In genomic region chr12:29273178-29273843, GRCh38 we compare ENCODE assay signal across 17 cellular contexts.
DNase-seq lines count a peak whose midpoint lies in the region; ATAC-seq and TF ChIP-seq lines count a peak whose summit lies in the region.
"Had no signal": no experiment of that assay in that cellular context is flagged by ENCODE, and none has a peak within 500 bp of the region (broad histone marks: within the 10 kb centered on the region; RNA-seq: fewer than 3 reads in every experiment).

No MANE protein-coding gene starts in this region.

- H4K20me1 ChIP-seq in neural progenitor cell (ENCODE audit: low read depth), result no peaks in the 10 kb centered on the region
- H4K20me1 ChIP-seq: BLaER1 treated with 17β-estradiol and CSF1 and Interleukin-3, amounts not matched to agents 10 nM and 100 nM had no signal

- H3K27ac ChIP-seq in endodermal cell (ENCODE audit: low read depth, low read length), result no peak overlapping the region
- no peak overlapping the region for H3K27ac ChIP-seq in neural progenitor cell
- no peak overlapping the region for H3K27ac ChIP-seq in left lung
- H3K27ac ChIP-seq: BLaER1 treated with 17β-estradiol and CSF1 and Interleukin-3, amounts not matched to agents 10 nM and 100 nM; GM23248 had no signal

- H3K4me1 ChIP-seq in endodermal cell (ENCODE audit: control insufficient read depth, insufficient read depth, low read length) (peaks cover 13% of the 10 kb centered on the region), neural progenitor cell (peaks cover 8% of the 10 kb centered on the region), left lung (no peaks in the 10 kb centered on the region)
- H3K4me1 ChIP-seq: BLaER1 treated with 17β-estradiol and CSF1 and Interleukin-3, amounts not matched to agents 10 nM and 100 nM; HAP-1 had no signal

- intact Hi-C loops in left lung (cut with DNase I), result no loop called here

- H3K9me3 ChIP-seq in endodermal cell (ENCODE audit: control insufficient read depth, low read length) (no peaks in the 10 kb centered on the region), neural progenitor cell (ENCODE audit: low read depth) (no peaks in the 10 kb centered on the region), left lung (no peaks in the 10 kb centered on the region)
- H3K9me3 ChIP-seq: HAP-1 had no signal

- H3K27ac Mint-ChIP-seq in endodermal cell (no peak overlapping the region), neural progenitor cell (no peak overlapping the region)
- H3K27ac Mint-ChIP-seq: CD4-positive, CD25-positive, alpha-beta regulatory T cell had no signal

- H3K9me3 Mint-ChIP-seq in endodermal cell (peaks cover 20% of the 10 kb centered on the region), neural progenitor cell (no peaks in the 10 kb centered on the region)

- H3K4me2 ChIP-seq in neural progenitor cell, result no peak overlapping the region
- H3K4me2 ChIP-seq: BLaER1 treated with 17β-estradiol and CSF1 and Interleukin-3, amounts not matched to agents 10 nM and 100 nM had no signal

- peak; percentile 17 for TF ChIP-seq CTCF in endodermal cell (conservative IDR thresholded peaks at IDR 0.05)
- TF ChIP-seq CTCF in neural progenitor cell (IDR thresholded peaks at IDR 0.05), result no peak
- TF ChIP-seq CTCF in left lung (IDR thresholded peaks at IDR 0.05), result no peak

- H3K4me1 Mint-ChIP-seq in endodermal cell (peaks cover 33% of the 10 kb centered on the region), neural progenitor cell (peaks cover 14% of the 10 kb centered on the region)
- H3K4me1 Mint-ChIP-seq: CD4-positive, CD25-positive, alpha-beta regulatory T cell had no signal

- no peaks in the 10 kb centered on the region for H3K27me3 Mint-ChIP-seq in endodermal cell (ENCODE audit: insufficient read depth)
- H3K27me3 Mint-ChIP-seq in neural progenitor cell (ENCODE audit: insufficient read depth, low read depth), result no peaks in the 10 kb centered on the region
- H3K27me3 Mint-ChIP-seq: CD4-positive, CD25-positive, alpha-beta regulatory T cell had no signal

- H3K9ac ChIP-seq in endodermal cell (ENCODE audit: extremely low read depth, low read length, poor library complexity, severe bottlenecking) (no peak overlapping the region), neural progenitor cell (no peak overlapping the region)
- H3K9ac ChIP-seq: BLaER1 treated with 17β-estradiol and CSF1 and Interleukin-3, amounts not matched to agents 10 nM and 100 nM; GM23248 had no signal

- H3K79me2 ChIP-seq in neural progenitor cell (ENCODE audit: low read depth), result no peaks in the 10 kb centered on the region

- H3K4me3 Mint-ChIP-seq in endodermal cell (no peak overlapping the region), neural progenitor cell (no peak overlapping the region)
- H3K4me3 Mint-ChIP-seq: CD4-positive, CD25-positive, alpha-beta regulatory T cell had no signal

- ATAC-seq in left lung, result no peak
- ATAC-seq: GM12878, HepG2 had no signal

- H3K27me3 ChIP-seq in endodermal cell (ENCODE audit: control insufficient read depth, insufficient read depth, low read length, poor library complexity, severe bottlenecking) (no peaks in the 10 kb centered on the region), neural progenitor cell (no peaks in the 10 kb centered on the region), left lung (no peaks in the 10 kb centered on the region)
- H3K27me3 ChIP-seq: BLaER1 treated with 17β-estradiol and CSF1 and Interleukin-3, amounts not matched to agents 10 nM and 100 nM had no signal

- peak; percentile 43 for DNase-seq in ELF-1 (ENCODE audit: low read depth, low spot score)
- peak; percentile 64 for DNase-seq in NCI-H82 treated with DMSO at 0.1 percent for 48 hours (lab: John Stamatoyannopoulos, UW; ENCODE audit: unreplicated experiment)
- peak; percentile 74 for DNase-seq in endodermal cell
- peak; percentile 15 for DNase-seq in neural progenitor cell (ENCODE audit: low spot score)
- no peak for DNase-seq in NCI-H1048 (lab: John Stamatoyannopoulos, UW)
- DNase-seq in left lung, result no peak
- DNase-seq in nucleus accumbens (lab: John Stamatoyannopoulos, UW), result no peak
- DNase-seq in NCI-H510A (lab: John Stamatoyannopoulos, UW), result no peak
- DNase-seq: 8988T; Calu3; CD4-positive, CD25-positive, alpha-beta regulatory T cell; DMS 273 treated with DMSO at 0.1 percent for 48 hours; GM23248 had no signal

- no peaks in the 10 kb centered on the region for H3K36me3 ChIP-seq in endodermal cell (ENCODE audit: control insufficient read depth, insufficient read depth, low read length)
- no peaks in the 10 kb centered on the region for H3K36me3 ChIP-seq in neural progenitor cell
- peaks cover 0 to 26% of the 10 kb centered on the region in 2 donors for H3K36me3 ChIP-seq in left lung
- H3K36me3 ChIP-seq: HAP-1 had no signal

- H3K4me3 ChIP-seq in endodermal cell (ENCODE audit: low read length) (no peak overlapping the region), neural progenitor cell (no peak overlapping the region), left lung (no peak overlapping the region)
- H3K4me3 ChIP-seq: BLaER1 treated with 17β-estradiol and CSF1 and Interleukin-3, amounts not matched to agents 10 nM and 100 nM; GM12878; GM23248; HAP-1 had no signal

- H3F3A ChIP-seq in neural progenitor cell (ENCODE audit: low read depth), result no peaks in the 10 kb centered on the region

- WGBS in endodermal cell (ENCODE audit: insufficient coverage in 1 of 2, insufficient read length in 1 of 2), 2 experiments, result 77 to 89% methylated on average over 3 to 7 of the region's 7 CpGs

- H3K36me3 Mint-ChIP-seq in endodermal cell (ENCODE audit: low read depth) (peaks cover 66% of the 10 kb centered on the region), neural progenitor cell (no peaks in the 10 kb centered on the region)
- H3K36me3 Mint-ChIP-seq: CD4-positive, CD25-positive, alpha-beta regulatory T cell had no signal

- H2AFZ ChIP-seq in neural progenitor cell (replicated peaks), result no peak overlapping the region
- H2AFZ ChIP-seq: GM23248 had no signal

Comparison
In these comparisons a context has a peak if more than half of its experiments do, and no peak if none do; other contexts are left out.
1. DNase-seq: peak in ELF-1 (single experiment), NCI-H82 treated with DMSO at 0.1 percent for 48 hours (single experiment), endodermal cell (single experiment) and neural progenitor cell (single experiment); none in NCI-H1048 (single experiment), left lung (0 of 2), nucleus accumbens (0 of 56) and NCI-H510A (single experiment).